ENCODE assay signal across 13 cellular contexts in genomic region chr2:56449449-56449860, GRCh38.
A peak's percentile ranks its signal among the peaks of the same experiment; 100 is the strongest.
DNase-seq lines count a peak whose midpoint lies in the region; ATAC-seq and TF ChIP-seq lines count a peak whose summit lies in the region.
"Had no signal": no experiment of that assay in that cellular context is flagged by ENCODE, and none has a peak within 500 bp of the region (broad histone marks: within the 10 kb centered on the region; RNA-seq: fewer than 3 reads in every experiment).

No MANE protein-coding gene starts in this region.

- peaks cover 4% of the 10 kb centered on the region for H3K9me3 Mint-ChIP-seq in activated CD4-positive, alpha-beta T cell treated with anti-CD3 and anti-CD28 coated beads, Interleukin-2, amount 10 ng/mL, durations not matched to agents 7 days and 5 days

- H3K4me1 ChIP-seq in ectodermal cell (ENCODE audit: control insufficient read depth, insufficient read depth, low read length): peaks cover 9% of the 10 kb centered on the region
- H3K4me1 ChIP-seq: heart left ventricle, left ventricle myocardium inferior, suprapubic skin had no signal

- POLR2A ChIA-PET in activated CD4-positive, alpha-beta T cell treated with anti-CD3 and anti-CD28 coated beads, Interleukin-2, amount 10 ng/mL, durations not matched to agents 7 days and 5 days (lab: Charles Lee): no interaction called here

- no peaks in the 10 kb centered on the region for H3K27me3 Mint-ChIP-seq in activated CD4-positive, alpha-beta T cell treated with anti-CD3 and anti-CD28 coated beads, Interleukin-2, amount 10 ng/mL, durations not matched to agents 7 days and 5 days

- no peaks in the 10 kb centered on the region for H3K4me1 Mint-ChIP-seq in activated CD4-positive, alpha-beta T cell treated with anti-CD3 and anti-CD28 coated beads, Interleukin-2, amount 10 ng/mL, durations not matched to agents 7 days and 5 days

- no peaks in the 10 kb centered on the region for H3K27me3 ChIP-seq in ectodermal cell (ENCODE audit: control insufficient read depth, insufficient read depth, low read length, poor library complexity, severe bottlenecking)
- H3K27me3 ChIP-seq: heart left ventricle, suprapubic skin had no signal

- no peak overlapping the region for H3K4me3 ChIP-seq in ectodermal cell (ENCODE audit: insufficient read depth, low read depth, low read length)
- H3K4me3 ChIP-seq: heart left ventricle, left ventricle myocardium inferior, suprapubic skin had no signal

- DNase-seq in M059J (ENCODE audit: low read depth) (peak; percentile 5), medulla oblongata (ENCODE audit: extremely low spot score) (peak; percentile 4), D341Med (ENCODE audit: low spot score) (no peak)
- DNase-seq in activated CD4-positive, alpha-beta T cell treated with anti-CD3 and anti-CD28 coated beads, Interleukin-2, amount 10 ng/mL, durations not matched to agents 7 days and 5 days: no peak
- DNase-seq in stimulated activated CD4-positive, alpha-beta T cell treated with anti-CD3 and anti-CD28 coated beads, Interleukin-2, amount 100 ng/mL, for 24 hours: no peak
- DNase-seq: central memory CD4-positive, alpha-beta T cell; heart left ventricle; left ventricle myocardium inferior had no signal

- H3K4me3 Mint-ChIP-seq in activated CD4-positive, alpha-beta T cell treated with anti-CD3 and anti-CD28 coated beads, Interleukin-2, amount 10 ng/mL, durations not matched to agents 7 days and 5 days: no peak overlapping the region

- peak overlapping the region; percentile 87 for H3K27ac ChIP-seq in 22Rv1
- peak overlapping the region; percentile 16 for H3K27ac ChIP-seq in ectodermal cell (ENCODE audit: insufficient read depth, low read depth, low read length, poor library complexity, severe bottlenecking)
- H3K27ac ChIP-seq: heart left ventricle, left ventricle myocardium inferior, suprapubic skin had no signal

- CTCF ChIA-PET in activated CD4-positive, alpha-beta T cell treated with anti-CD3 and anti-CD28 coated beads, Interleukin-2, amount 10 ng/mL, durations not matched to agents 7 days and 5 days (lab: Charles Lee): no interaction called here

- H3K9me3 ChIP-seq in ectodermal cell (ENCODE audit: control insufficient read depth, low read length): no peaks in the 10 kb centered on the region
- H3K9me3 ChIP-seq: suprapubic skin had no signal

- no peak overlapping the region for H3K27ac Mint-ChIP-seq in activated CD4-positive, alpha-beta T cell treated with anti-CD3 and anti-CD28 coated beads, Interleukin-2, amount 10 ng/mL, durations not matched to agents 7 days and 5 days
- H3K27ac Mint-ChIP-seq: activated naive CD4-positive, alpha-beta T cell treated with anti-CD3 and anti-CD28 coated beads, Interleukin-2, amount 50 U/mL, for 72 hours had no signal

- WGBS in ectodermal cell, 2 experiments: 47 to 76% methylated on average over 2 of the region's 2 CpGs

- ATAC-seq in HG02973 (IDR thresholded peaks at IDR 0.05; ENCODE audit: unreplicated experiment): no peak
- ATAC-seq: activated naive CD4-positive, alpha-beta T cell treated with anti-CD3 and anti-CD28 coated beads, Interleukin-2, amount 50 U/mL, for 72 hours; heart left ventricle had no signal

- H3K36me3 Mint-ChIP-seq in activated CD4-positive, alpha-beta T cell treated with anti-CD3 and anti-CD28 coated beads, Interleukin-2, amount 10 ng/mL, durations not matched to agents 7 days and 5 days (ENCODE audit: low read depth): no peaks in the 10 kb centered on the region
- H3K36me3 Mint-ChIP-seq: activated naive CD4-positive, alpha-beta T cell treated with anti-CD3 and anti-CD28 coated beads, Interleukin-2, amount 50 U/mL, for 72 hours had no signal

- H3K36me3 ChIP-seq in ectodermal cell (ENCODE audit: control insufficient read depth, insufficient read depth, low read length): no peaks in the 10 kb centered on the region
- H3K36me3 ChIP-seq: heart left ventricle, left ventricle myocardium inferior, suprapubic skin had no signal

- TF ChIP-seq CTCF in 22Rv1 (IDR thresholded peaks at IDR 0.05): no peak

Comparison
In these comparisons a context has a peak if more than half of its experiments do, and no peak if none do; other contexts are left out.
1. DNase-seq: peak in M059J (single experiment) and medulla oblongata (single experiment); none in D341Med (single experiment), activated CD4-positive, alpha-beta T cell treated with anti-CD3 and anti-CD28 coated beads, Interleukin-2, amount 10 ng/mL, durations not matched to agents 7 days and 5 days (single experiment) and stimulated activated CD4-positive, alpha-beta T cell treated with anti-CD3 and anti-CD28 coated beads, Interleukin-2, amount 100 ng/mL, for 24 hours (0 of 2).